1 cellular context compared by ENCODE assay signal in the genomic region with DNA sequence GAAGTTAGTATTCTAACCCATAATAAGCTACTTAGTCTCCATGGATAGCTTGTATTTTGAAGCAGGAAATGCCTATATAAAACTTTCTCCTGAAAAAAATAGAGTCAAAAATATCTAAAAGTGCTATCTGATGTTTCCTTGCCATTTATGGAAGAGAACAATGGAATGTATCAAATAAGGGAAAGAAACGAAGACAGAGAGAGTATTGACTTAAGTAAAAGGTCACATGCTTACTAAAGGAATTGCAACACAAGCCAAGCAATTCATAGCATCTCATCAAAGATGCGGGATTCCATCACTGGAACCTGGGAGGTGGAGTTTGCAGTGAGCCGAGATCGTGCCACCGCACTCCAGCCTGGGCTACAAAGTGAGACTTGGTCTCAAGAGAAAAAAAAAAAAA.
TF ChIP-seq lines count a peak whose summit lies in the region.

No MANE protein-coding gene starts in this region.

TF ChIP-seq in GM12878, 131 proteins besides CTCF, POLR2A, EP300 and RAD21:
- TF ChIP-seq, protein P1, sequence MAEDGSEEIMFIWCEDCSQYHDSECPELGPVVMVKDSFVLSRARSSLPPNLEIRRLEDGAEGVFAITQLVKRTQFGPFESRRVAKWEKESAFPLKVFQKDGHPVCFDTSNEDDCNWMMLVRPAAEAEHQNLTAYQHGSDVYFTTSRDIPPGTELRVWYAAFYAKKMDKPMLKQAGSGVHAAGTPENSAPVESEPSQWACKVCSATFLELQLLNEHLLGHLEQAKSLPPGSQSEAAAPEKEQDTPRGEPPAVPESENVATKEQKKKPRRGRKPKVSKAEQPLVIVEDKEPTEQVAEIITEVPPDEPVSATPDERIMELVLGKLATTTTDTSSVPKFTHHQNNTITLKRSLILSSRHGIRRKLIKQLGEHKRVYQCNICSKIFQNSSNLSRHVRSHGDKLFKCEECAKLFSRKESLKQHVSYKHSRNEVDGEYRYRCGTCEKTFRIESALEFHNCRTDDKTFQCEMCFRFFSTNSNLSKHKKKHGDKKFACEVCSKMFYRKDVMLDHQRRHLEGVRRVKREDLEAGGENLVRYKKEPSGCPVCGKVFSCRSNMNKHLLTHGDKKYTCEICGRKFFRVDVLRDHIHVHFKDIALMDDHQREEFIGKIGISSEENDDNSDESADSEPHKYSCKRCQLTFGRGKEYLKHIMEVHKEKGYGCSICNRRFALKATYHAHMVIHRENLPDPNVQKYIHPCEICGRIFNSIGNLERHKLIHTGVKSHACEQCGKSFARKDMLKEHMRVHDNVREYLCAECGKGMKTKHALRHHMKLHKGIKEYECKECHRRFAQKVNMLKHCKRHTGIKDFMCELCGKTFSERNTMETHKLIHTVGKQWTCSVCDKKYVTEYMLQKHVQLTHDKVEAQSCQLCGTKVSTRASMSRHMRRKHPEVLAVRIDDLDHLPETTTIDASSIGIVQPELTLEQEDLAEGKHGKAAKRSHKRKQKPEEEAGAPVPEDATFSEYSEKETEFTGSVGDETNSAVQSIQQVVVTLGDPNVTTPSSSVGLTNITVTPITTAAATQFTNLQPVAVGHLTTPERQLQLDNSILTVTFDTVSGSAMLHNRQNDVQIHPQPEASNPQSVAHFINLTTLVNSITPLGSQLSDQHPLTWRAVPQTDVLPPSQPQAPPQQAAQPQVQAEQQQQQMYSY (CRISPR knock-in tag; IDR thresholded peaks at IDR 0.05): no peak
- 0 out of 2 replicates have a peak, but pooled peaks have one; percentile 18 for TF ChIP-seq MLLT1 (IDR thresholded peaks at IDR 0.05)
